ENCODE assay signal across 17 cellular contexts in genomic region chr10:5040781-5041470, GRCh38. TPM values are rescaled to one million over a fixed set of nuclear protein-coding genes. Genes with fewer than 3 reads are reported as not detected.
DNase-seq lines count a peak whose midpoint lies in the region; ATAC-seq, FAIRE-seq and TF ChIP-seq lines count a peak whose summit lies in the region.
"Had no signal": no experiment of that assay in that cellular context is flagged by ENCODE, and none has a peak within 500 bp of the region (broad histone marks: within the 10 kb centered on the region; RNA-seq: fewer than 3 reads in every experiment).

No MANE protein-coding gene starts in this region.

- H3K56ac ChIP-seq in IMR-90 (ENCODE audit: extremely low read depth, insufficient read depth, low read length): no peak overlapping the region

- peak; percentile 7 for DNase-seq in IMR-90
- DNase-seq in amniotic epithelial cell (ENCODE audit: low read depth): peak; percentile 32
- peak; percentile 38 for DNase-seq in kidney glomerular epithelial cell (lab: John Stamatoyannopoulos, UW)
- no peak for DNase-seq in testis
- no peak for DNase-seq in H54 (ENCODE audit: insufficient read length, low spot score)
- DNase-seq in neuronal stem cell (ENCODE audit: low spot score): no peak
- no peak for DNase-seq in Kasumi-1 (lab: John Stamatoyannopoulos, UW)
- DNase-seq: activated naive CD4-positive, alpha-beta T cell treated with anti-CD3 and anti-CD28 coated beads, Interleukin-2, amount 10 ng/mL, durations not matched to agents 7 days and 5 days; CD8-positive, alpha-beta memory T cell; KG1; NCI-H524 treated with DMSO at 0.1 percent for 48 hours; Right ventricle myocardium superior; sigmoid colon; stimulated activated naive CD8-positive, alpha-beta T cell treated with anti-CD3 and anti-CD28 coated beads, Interleukin-15, amount 100 ng/mL, for 72 hours had no signal

- no peaks in the 10 kb centered on the region for H3K9me1 ChIP-seq in IMR-90 (ENCODE audit: insufficient read depth, low read length)

- FAIRE-seq in H54 (lab: Jason Lieb, UNC): no peak
- FAIRE-seq: colon had no signal

- H3K27ac ChIP-seq in IMR-90 (ENCODE audit: insufficient read depth, low read length) (no peak overlapping the region), testis (peak overlapping the region; percentile 53 to 56), neuronal stem cell (replicated peaks; ENCODE audit: low read length) (no peak overlapping the region)

- H4K5ac ChIP-seq in IMR-90 (ENCODE audit: low read depth, low read length): no peak overlapping the region

- H3K9ac ChIP-seq in IMR-90 (ENCODE audit: low read depth, low read length) (no peak overlapping the region), neuronal stem cell (ENCODE audit: low read depth, low read length, poor library complexity) (no peak overlapping the region)

- dilution Hi-C loops in IMR-90 (cut with HindIII; ENCODE audit: low sequenced_read_pairs, unreplicated experiment): no loop called here

- 75% methylated on average over 5 of the region's 8 CpGs; no CpG with 5 or more reads in 1 of the 2 experiments for WGBS in IMR-90 (ENCODE audit: extremely low coverage in 2 of 2, insufficient read length in 1 of 2), 2 experiments
- WGBS in testis, 2 donors: 47 to 60% methylated on average over 8 of the region's 8 CpGs
- no CpG with 5 or more reads among the region's 8 CpGs for WGBS in neuronal stem cell (ENCODE audit: extremely low coverage in 2 of 2, insufficient read length in 2 of 2, insufficient replicate concordance in 1 of 2), 2 donors

- in situ Hi-C loops in IMR-90 (cut with MboI; ENCODE audit: low sequenced_read_pairs): no loop called here

- H3K4me1 ChIP-seq in IMR-90 (ENCODE audit: control insufficient read depth, insufficient read depth, low read length) (no peaks in the 10 kb centered on the region), testis (no peaks in the 10 kb centered on the region), neuronal stem cell (ENCODE audit: control insufficient read depth in 2 of 2, insufficient read depth in 1 of 2, low read depth in 1 of 2, low read length in 2 of 2) (no peaks in the 10 kb centered on the region)

- no peaks in the 10 kb centered on the region for H3K36me3 ChIP-seq in IMR-90 (ENCODE audit: control insufficient read depth, insufficient read depth, low read length)
- H3K36me3 ChIP-seq in testis (ENCODE audit: low read depth, missing control alignments): no peaks in the 10 kb centered on the region
- H3K36me3 ChIP-seq in neuronal stem cell (replicated peaks in 1 of 2; ENCODE audit: control insufficient read depth in 2 of 2, insufficient read depth in 2 of 2, low read length in 2 of 2): no peaks in the 10 kb centered on the region
- H3K36me3 ChIP-seq: sigmoid colon had no signal

- H2BK5ac ChIP-seq in IMR-90 (ENCODE audit: low read depth, low read length, poor library complexity, severe bottlenecking): no peak overlapping the region
- H2BK5ac ChIP-seq in neuronal stem cell (ENCODE audit: low read length): no peak overlapping the region

- TF ChIP-seq RAD21 in IMR-90 (IDR thresholded peaks at IDR 0.05; ENCODE audit: low read length): no peak

- H2BK120ac ChIP-seq in IMR-90 (ENCODE audit: low read depth, low read length) (no peak overlapping the region), neuronal stem cell (ENCODE audit: low read depth, low read length) (no peak overlapping the region)

- H2BK12ac ChIP-seq in neuronal stem cell (ENCODE audit: low read length): no peak overlapping the region

- H4K91ac ChIP-seq in IMR-90 (ENCODE audit: insufficient read depth, low read depth, low read length): no peak overlapping the region
- no peak overlapping the region for H4K91ac ChIP-seq in neuronal stem cell (ENCODE audit: low read depth, low read length, poor library complexity)

- H3K4ac ChIP-seq in IMR-90 (ENCODE audit: low read depth, low read length) (no peak overlapping the region), neuronal stem cell (ENCODE audit: low read length) (no peak overlapping the region)

- no peak overlapping the region for H2AK9ac ChIP-seq in IMR-90 (replicated peaks; ENCODE audit: low read depth, low read length, poor library complexity)

- POLR2A ChIA-PET in IMR-90 (lab: Charles Lee; ENCODE audit: unreplicated experiment): no interaction called here

- no peak for ATAC-seq in IMR-90 (ENCODE audit: low read depth)
- ATAC-seq in HG03432 (IDR thresholded peaks at IDR 0.05; ENCODE audit: unreplicated experiment): no peak
- ATAC-seq: stimulated activated naive CD8-positive, alpha-beta T cell treated with anti-CD3 and anti-CD28 coated beads, Interleukin-15, amount 100 ng/mL, for 72 hours had no signal

- no peak overlapping the region for H2BK15ac ChIP-seq in IMR-90 (ENCODE audit: low read depth, low read length)
- no peak overlapping the region for H2BK15ac ChIP-seq in neuronal stem cell (ENCODE audit: low read length)

- H3K23ac ChIP-seq in IMR-90 (ENCODE audit: low read depth, low read length) (no peak overlapping the region), neuronal stem cell (ENCODE audit: low read depth, low read length, poor library complexity) (no peak overlapping the region)

- H4K8ac ChIP-seq in IMR-90 (ENCODE audit: low read depth in 2 of 2, low read length in 2 of 2) (no peak overlapping the region), neuronal stem cell (ENCODE audit: low read depth, low read length) (no peak overlapping the region)

- TF ChIP-seq CTCF in IMR-90 (conservative IDR thresholded peaks at IDR 0.05; ENCODE audit: low read depth, low read length) (no peak), testis (IDR thresholded peaks at IDR 0.05) (no peak)

- intact Hi-C loops in IMR-90 (cut with micrococcal nuclease) (no loop called here), testis (cut with DNase I; ENCODE audit: low total_unique reads) (no loop called here)

- BruUV-seq in IMR-90 (replicated peaks; lab: Mats Ljungman, UMichigan): no TSS peak

- no peaks in the 10 kb centered on the region for H3K79me1 ChIP-seq in IMR-90 (ENCODE audit: low read depth in 1 of 2, low read length in 2 of 2)
- H3K79me1 ChIP-seq in neuronal stem cell (ENCODE audit: low read depth, low read length): no peaks in the 10 kb centered on the region

- no peak overlapping the region for H3K4me3 ChIP-seq in IMR-90 (ENCODE audit: insufficient read depth, low read depth, low read length)
- no peak overlapping the region for H3K4me3 ChIP-seq in testis
- H3K4me3 ChIP-seq in neuronal stem cell (ENCODE audit: low read length in 2 of 2): no peak overlapping the region

- H3K27me3 ChIP-seq in IMR-90 (ENCODE audit: control insufficient read depth, insufficient read depth, low read length) (no peaks in the 10 kb centered on the region), testis (no peaks in the 10 kb centered on the region), neuronal stem cell (ENCODE audit: control insufficient read depth in 3 of 3, insufficient read depth in 3 of 3, low read depth in 1 of 3, low read length in 3 of 3) (no peaks in the 10 kb centered on the region)
- H3K27me3 ChIP-seq: sigmoid colon had no signal

- CTCF ChIA-PET in IMR-90 (lab: Yijun Ruan, JAX): no interaction called here

- no peak for TF ChIP-seq POLR2A in IMR-90 (IDR thresholded peaks at IDR 0.05; ENCODE audit: low read depth, low read length)
- no peak for TF ChIP-seq POLR2A in testis (IDR thresholded peaks at IDR 0.05)
- TF ChIP-seq POLR2A in H54 (IDR thresholded peaks at IDR 0.05; ENCODE audit: low read depth, low read length): no peak

- H3K18ac ChIP-seq in IMR-90 (ENCODE audit: low read depth, low read length) (no peak overlapping the region), neuronal stem cell (ENCODE audit: low read length) (no peak overlapping the region)

- H2AFZ ChIP-seq in IMR-90 (replicated peaks; ENCODE audit: low read length, poor library complexity): no peak overlapping the region
- H2AFZ ChIP-seq in neuronal stem cell (ENCODE audit: low read length): no peak overlapping the region

- no peaks in the 10 kb centered on the region for H4K20me1 ChIP-seq in IMR-90 (ENCODE audit: insufficient read depth, low read length)

- H3K9me3 ChIP-seq in IMR-90 (ENCODE audit: control insufficient read depth, insufficient read depth, low read length): no peaks in the 10 kb centered on the region
- no peaks in the 10 kb centered on the region for H3K9me3 ChIP-seq in testis
- peaks cover 0 to 4% of the 10 kb centered on the region in 2 donors for H3K9me3 ChIP-seq in neuronal stem cell (replicated peaks in 1 of 2; ENCODE audit: control insufficient read depth in 2 of 2, insufficient read depth in 1 of 2, low read depth in 1 of 2, low read length in 2 of 2)
- H3K9me3 ChIP-seq: sigmoid colon had no signal

- H2AK5ac ChIP-seq in IMR-90 (ENCODE audit: low read depth, low read length) (no peak overlapping the region), neuronal stem cell (ENCODE audit: low read depth, low read length) (no peak overlapping the region)

- H3K4me2 ChIP-seq in IMR-90 (ENCODE audit: low read depth, low read length) (0 out of 2 replicates have a peak overlapping the region, but pooled peaks have one; percentile 27), neuronal stem cell (ENCODE audit: insufficient read depth, low read length, poor library complexity, severe bottlenecking) (no peak overlapping the region)

- H2BK20ac ChIP-seq in IMR-90 (ENCODE audit: low read depth, low read length): no peak overlapping the region

- H3K14ac ChIP-seq in IMR-90 (replicated peaks; ENCODE audit: low read depth, low read length) (no peak overlapping the region), neuronal stem cell (ENCODE audit: low read length) (no peak overlapping the region)

TF ChIP-seq in IMR-90, 13 proteins besides CTCF, POLR2A, EP300 and RAD21:
- TF ChIP-seq BHLHE40 (IDR thresholded peaks at IDR 0.05; ENCODE audit: low read depth, low read length) (no peak), MAZ (IDR thresholded peaks at IDR 0.05; ENCODE audit: borderline replicate concordance, low read depth, low read length) (no peak), CHD1 (IDR thresholded peaks at IDR 0.05; ENCODE audit: low read depth, low read length) (no peak)

RNA-seq across cellular contexts. Expression of gene AKR1C2, which starts 37.3 kb away (rescaled TPM):
- 0.28 and 0.36 TPM in 2 replicates for total RNA-seq in IMR-90 (2012; rRNA removed)
- polyA plus RNA-seq in IMR-90 (2012; rRNA removed): 0.99 and 1.0 TPM in 2 replicates
- polyA plus RNA-seq in IMR-90 (2012; cell fraction: cytosol; rRNA removed): 0.76 and 1.7 TPM in 2 replicates
- 0.20 and 1.5 TPM in 2 replicates for polyA plus RNA-seq in IMR-90 (2012; cell fraction: nucleus; rRNA removed; ENCODE audit: low replicate concordance)
- total RNA-seq in testis: 1 to 10 TPM; 5.8 to 8.7 TPM
- 35.5 TPM for polyA plus RNA-seq in testis (ENCODE audit: insufficient read depth, low read depth, low replicate concordance)
- 3.9 TPM for polyA plus RNA-seq in neuronal stem cell (2013, experiment 1 of 2)
- 4.1 TPM for polyA plus RNA-seq in neuronal stem cell (2013, experiment 2 of 2)
- total RNA-seq: activated CD8-positive, alpha-beta memory T cell treated with anti-CD3 and anti-CD28 coated beads for 36 hours; CD8-positive, alpha-beta memory T cell had no signal
- polyA plus RNA-seq: CD8-positive, alpha-beta memory T cell had no signal

RNA-seq across cellular contexts. Expression of gene AKR1C3, which starts 53.3 kb away (rescaled TPM):
- total RNA-seq in IMR-90 (2012; rRNA removed) (0.18 and 0.28 TPM in 2 replicates), testis (10 to 100 TPM; 15.2 to 15.6 TPM)
- polyA plus RNA-seq in IMR-90 (2012; rRNA removed) (0.22 and 0.51 TPM in 2 replicates), testis (ENCODE audit: insufficient read depth, low read depth, low replicate concordance) (21.2 TPM)
- polyA plus RNA-seq in IMR-90 (2012; cell fraction: cytosol; rRNA removed): 0.44 and 0.62 TPM in 2 replicates
- polyA plus RNA-seq in IMR-90 (2012; cell fraction: nucleus; rRNA removed; ENCODE audit: low replicate concordance): 0.23 and 0.33 TPM in 2 replicates
- polyA plus RNA-seq in neuronal stem cell (2013, experiment 1 of 2): 1.3 TPM
- polyA plus RNA-seq in neuronal stem cell (2013, experiment 2 of 2): 0.90 TPM
- total RNA-seq: activated CD8-positive, alpha-beta memory T cell treated with anti-CD3 and anti-CD28 coated beads for 36 hours had no signal

Comparison
In these comparisons a context has a peak if more than half of its experiments do, and no peak if none do; other contexts are left out.
1. DNase-seq: peak in IMR-90 (single experiment), amniotic epithelial cell (single experiment) and kidney glomerular epithelial cell (single experiment); none in testis (single experiment), H54 (single experiment), neuronal stem cell (single experiment) and Kasumi-1 (0 of 2).
2. H3K27ac ChIP-seq: peak in testis (2 of 2); none in IMR-90 (single experiment) and neuronal stem cell (single experiment).
3. RNA of gene AKR1C3, which starts 53.3 kb away (total RNA-seq): 15.2 to 15.6 TPM in testis; 0.18 to 0.28 TPM in IMR-90; every median in the first group is over 10 times any median in the second.